In genomic region chr6:8803181-8803760, GRCh38 we compare ENCODE assay signal across 13 cellular contexts.
"Had no signal": no experiment of that assay in that cellular context is flagged by ENCODE, and none has a peak within 500 bp of the region (broad histone marks: within the 10 kb centered on the region; RNA-seq: fewer than 3 reads in every experiment).

No MANE protein-coding gene starts in this region.

- H3K4me3 Mint-ChIP-seq: activated naive CD8-positive, alpha-beta T cell treated with anti-CD3 and anti-CD28 coated beads for 36 hours; memory B cell had no signal

- H3K36me3 Mint-ChIP-seq: activated naive CD8-positive, alpha-beta T cell treated with anti-CD3 and anti-CD28 coated beads for 36 hours; memory B cell had no signal

- ATAC-seq: heart right ventricle, left ventricle myocardium superior had no signal

- H3K4me1 Mint-ChIP-seq: activated naive CD8-positive, alpha-beta T cell treated with anti-CD3 and anti-CD28 coated beads for 36 hours; memory B cell had no signal

- H3K27me3 Mint-ChIP-seq: activated naive CD8-positive, alpha-beta T cell treated with anti-CD3 and anti-CD28 coated beads for 36 hours; memory B cell; progenitor cell of endocrine pancreas had no signal

- H3K27ac Mint-ChIP-seq: activated naive CD8-positive, alpha-beta T cell treated with anti-CD3 and anti-CD28 coated beads for 36 hours; memory B cell; progenitor cell of endocrine pancreas had no signal

- DNase-seq: activated CD4-positive, alpha-beta T cell treated with anti-CD3 and anti-CD28 coated beads, Interleukin-2, amount 50 U/mL, for 4 hours; activated naive CD8-positive, alpha-beta T cell treated with anti-CD3 and anti-CD28 coated beads for 36 hours; activated T-cell treated with anti-CD3 and anti-CD28 coated beads for 4 hours; amniotic stem cell; effector CD8-positive, alpha-beta T cell; heart right ventricle; kidney glomerular epithelial cell; left ventricle myocardium superior; stimulated activated CD4-positive, alpha-beta T cell treated with anti-CD3 and anti-CD28 coated beads, Interleukin-2, amount 100 ng/mL, for 24 hours; stimulated activated naive CD4-positive, alpha-beta T cell treated with Interleukin-2 at 50 U/mL for 16 hours; thyroid gland had no signal
